ENCODE assay signal across 8 cellular contexts in the genomic region with DNA sequence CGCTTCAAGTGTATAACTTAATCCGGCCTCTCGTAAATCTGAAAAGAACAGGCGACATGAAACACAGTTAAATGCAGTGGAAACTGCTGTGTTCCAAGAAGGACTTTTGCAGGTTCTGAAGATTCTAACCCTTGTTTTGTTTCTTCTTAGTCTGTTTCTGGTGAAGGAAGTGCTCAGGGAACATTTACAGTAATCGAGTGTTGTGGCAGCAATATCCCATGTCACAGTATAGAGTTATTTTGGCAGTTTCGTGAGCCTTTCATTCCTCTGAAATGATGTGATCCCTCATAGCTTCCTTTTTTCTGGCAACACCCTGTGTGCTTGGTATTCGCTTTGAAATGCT. TPM values are rescaled to one million over a fixed set of nuclear protein-coding genes. Genes with fewer than 3 reads are reported as not detected.
DNase-seq lines count a peak whose midpoint lies in the region; ATAC-seq and TF ChIP-seq lines count a peak whose summit lies in the region.

No MANE protein-coding gene starts in this region.

- peak overlapping the region; percentile 93 for H3K27ac Mint-ChIP-seq in Caco-2 (ENCODE audit: unreplicated experiment)

- no peaks in the 10 kb centered on the region for H3K27me3 Mint-ChIP-seq in Caco-2 (ENCODE audit: insufficient read depth, unreplicated experiment)

- H4K12ac ChIP-seq in trophoblast cell (ENCODE audit: low read depth, low read length) = no peak overlapping the region

- H3K4ac ChIP-seq in trophoblast cell (ENCODE audit: low read depth, low read length) = no peak overlapping the region

- H3K9ac ChIP-seq in trophoblast cell (ENCODE audit: low read length) = no peak overlapping the region

- H3K4me1 ChIP-seq in Caco-2 = peaks cover 54% of the 10 kb centered on the region
- peaks cover 57% of the 10 kb centered on the region for H3K4me1 ChIP-seq in RWPE2 (ENCODE audit: insufficient read depth, poor library complexity, severe bottlenecking)
- H3K4me1 ChIP-seq in esophagus squamous epithelium = peaks cover 5 to 88% (median 17%) of the 10 kb centered on the region in 3 donors
- H3K4me1 ChIP-seq in trophoblast cell (ENCODE audit: control insufficient read depth in 1 of 2, insufficient read depth in 2 of 2, low read length in 2 of 2) = peaks cover 2 to 12% of the 10 kb centered on the region in 2 experiments

- H2AFZ ChIP-seq in trophoblast cell (ENCODE audit: insufficient read depth, low read length, poor library complexity) = no peak overlapping the region

- TSS peak; percentile 29 for BruUV-seq in Caco-2 (replicated peaks; lab: Mats Ljungman, UMichigan)

- peak overlapping the region; percentile 98 for H3K27ac ChIP-seq in RWPE2 (ENCODE audit: poor library complexity, severe bottlenecking)
- H3K27ac ChIP-seq in esophagus squamous epithelium = peak overlapping the region; percentile 83 to 95 (median 93)
- peak overlapping the region; percentile 31 for H3K27ac ChIP-seq in trophoblast cell (ENCODE audit: low read depth, low read length)

- H3K27me3 ChIP-seq in Caco-2 (replicated peaks; ENCODE audit: control insufficient read depth, insufficient read depth, low read length) = no peaks in the 10 kb centered on the region
- H3K27me3 ChIP-seq in RWPE2 (ENCODE audit: insufficient read depth, poor library complexity, severe bottlenecking) = no peaks in the 10 kb centered on the region
- H3K27me3 ChIP-seq in esophagus squamous epithelium = no peaks in the 10 kb centered on the region
- no peaks in the 10 kb centered on the region for H3K27me3 ChIP-seq in trophoblast cell (ENCODE audit: insufficient read depth, low read length)

- no peaks in the 10 kb centered on the region for H3K9me3 ChIP-seq in Caco-2
- no peaks in the 10 kb centered on the region for H3K9me3 ChIP-seq in RWPE2 (ENCODE audit: severe bottlenecking)
- no peaks in the 10 kb centered on the region for H3K9me3 ChIP-seq in esophagus squamous epithelium
- H3K9me3 ChIP-seq in trophoblast cell (ENCODE audit: insufficient read depth, low read depth, low read length) = no peaks in the 10 kb centered on the region

- peaks cover 31% of the 10 kb centered on the region for H3K79me2 ChIP-seq in trophoblast cell (ENCODE audit: control insufficient read depth, insufficient read depth, low read length, poor library complexity)

- no peak overlapping the region for H2BK5ac ChIP-seq in trophoblast cell (ENCODE audit: low read depth, low read length, poor library complexity)

- no peak overlapping the region for H3K14ac ChIP-seq in trophoblast cell (ENCODE audit: low read length)

- H4K8ac ChIP-seq in trophoblast cell (ENCODE audit: low read depth, low read length) = no peak overlapping the region

- 9 to 11% methylated on average over 7 of the region's 7 CpGs for WGBS in esophagus squamous epithelium, 2 donors
- no CpG with 5 or more reads among the region's 7 CpGs for WGBS in trophoblast cell (ENCODE audit: extremely low coverage, insufficient coverage, insufficient read length)

- intact Hi-C loops in Caco-2 (cut with micrococcal nuclease; ENCODE audit: unreplicated experiment) (loop anchor here (1.0 to 10.0 kb wide), 2 partner anchors 9 to 427 kb away; no protein-coding TSS in a partner anchor), esophagus squamous epithelium (cut with DNase I) (no loop called here)

- H3K4me3 Mint-ChIP-seq in Caco-2 (ENCODE audit: unreplicated experiment) = peak overlapping the region; percentile 97

- no peak for ATAC-seq in RWPE2 (ENCODE audit: low read depth)
- no peak for ATAC-seq in HG02840 (IDR thresholded peaks at IDR 0.05; ENCODE audit: low FRiP score, unreplicated experiment)
- ATAC-seq in HG03432 (IDR thresholded peaks at IDR 0.05; ENCODE audit: unreplicated experiment) = no peak

- H3K9me3 Mint-ChIP-seq in Caco-2 (ENCODE audit: unreplicated experiment) = no peaks in the 10 kb centered on the region

- peak overlapping the region; percentile 97 for H3K4me3 ChIP-seq in Caco-2 (ENCODE audit: low read depth, low read length)
- H3K4me3 ChIP-seq in RWPE2 (ENCODE audit: severe bottlenecking) = peak overlapping the region; percentile 78
- H3K4me3 ChIP-seq in esophagus squamous epithelium = peak overlapping the region; percentile 64 to 93 (median 85)
- H3K4me3 ChIP-seq in trophoblast cell (ENCODE audit: low read depth, low read length) = no peak overlapping the region

- H3K36me3 ChIP-seq in Caco-2 (ENCODE audit: control insufficient read depth, insufficient read depth, low read length) = peaks cover 1% of the 10 kb centered on the region; the same call in 1 of the 2 replicates
- H3K36me3 ChIP-seq in RWPE2 (ENCODE audit: low read depth) = peaks cover 24% of the 10 kb centered on the region
- H3K36me3 ChIP-seq in esophagus squamous epithelium = no peaks in the 10 kb centered on the region
- no peaks in the 10 kb centered on the region for H3K36me3 ChIP-seq in trophoblast cell (ENCODE audit: control insufficient read depth in 1 of 2, insufficient read depth in 2 of 2, low read length in 2 of 2)

- TF ChIP-seq CTCF in Caco-2 (IDR thresholded peaks at IDR 0.05; ENCODE audit: insufficient read depth in 1 of 2, low read depth in 1 of 2, low read length in 1 of 2, severe bottlenecking in 1 of 2, unreplicated experiment in 1 of 2) (no peak), RWPE2 (IDR thresholded peaks at IDR 0.05; ENCODE audit: poor library complexity, severe bottlenecking) (no peak), esophagus squamous epithelium (IDR thresholded peaks at IDR 0.05) (no peak)

- no peak overlapping the region for H2BK12ac ChIP-seq in trophoblast cell (ENCODE audit: low read length)

- CTCF ChIA-PET in Caco-2 (lab: Charles Lee) = interaction anchor here (0.6 to 1.0 kb wide), 3 partner anchors 101 to 190 kb away, joined by 3 to 6 read pairs (median 3); no protein-coding TSS in a partner anchor

- POLR2A ChIA-PET in Caco-2 (lab: Charles Lee) = interaction anchor here (0.6 kb wide), 1 partner anchor 291 kb away, joined by 3 read pairs; no protein-coding TSS in a partner anchor

- H3K4me1 Mint-ChIP-seq in Caco-2 (ENCODE audit: low read depth, unreplicated experiment) = peaks cover 58% of the 10 kb centered on the region

- H3K36me3 Mint-ChIP-seq in Caco-2 (ENCODE audit: insufficient read depth, unreplicated experiment) = peaks cover 74% of the 10 kb centered on the region

- no peak overlapping the region for H3K23ac ChIP-seq in trophoblast cell (ENCODE audit: low read length)

- DNase-seq in Caco-2 = no peak
- no peak for DNase-seq in RWPE2 (ENCODE audit: low spot score)
- no peak for DNase-seq in esophagus squamous epithelium (lab: John Stamatoyannopoulos, UW)
- peak; percentile 60 to 84 for DNase-seq in trophoblast cell
- DNase-seq in occipital lobe (lab: John Stamatoyannopoulos, UW) = no peak
- no peak for DNase-seq in anterior cingulate cortex (lab: John Stamatoyannopoulos, UW)

- no peak for TF ChIP-seq POLR2A in esophagus squamous epithelium (IDR thresholded peaks at IDR 0.05)

- H2AK5ac ChIP-seq in trophoblast cell (ENCODE audit: low read length) = no peak overlapping the region

- no peak overlapping the region for H4K91ac ChIP-seq in trophoblast cell (ENCODE audit: low read depth, low read length)

- peak overlapping the region; percentile 67 for H3K4me2 ChIP-seq in trophoblast cell (ENCODE audit: low read length)

- H3K18ac ChIP-seq in trophoblast cell (ENCODE audit: low read length) = no peak overlapping the region

- H2BK120ac ChIP-seq in trophoblast cell (ENCODE audit: insufficient read depth, low read length, poor library complexity) = no peak overlapping the region

- peaks cover 22% of the 10 kb centered on the region for H3K79me1 ChIP-seq in trophoblast cell (ENCODE audit: low read length)

RNA-seq across cellular contexts. Expression of gene CRIM1, which starts 2.7 kb away (rescaled TPM):
- total RNA-seq in Caco-2 (2022) (270 and 292 TPM in 2 replicates), esophagus squamous epithelium (100 to 1,000 TPM in 1 of 4 donors, 10 to 100 TPM in 3; 16.4 to 107 (median 29.9) TPM), occipital lobe (105 TPM)
- 49.0 and 54.7 TPM in 2 replicates for polyA plus RNA-seq in trophoblast cell (2013)

Comparison
In these comparisons a context has a peak if more than half of its experiments do, and no peak if none do; other contexts are left out.
1. DNase-seq: peak in trophoblast cell (2 of 2); none in Caco-2 (0 of 2), RWPE2 (single experiment), esophagus squamous epithelium (single experiment), occipital lobe (single experiment) and anterior cingulate cortex (0 of 58).
2. H3K27ac ChIP-seq: peak in every context shown above with its lines; median percentile 98 in RWPE2; 93 in esophagus squamous epithelium; 31 in trophoblast cell.